ENCODE assay signal across 1 cellular context in the genomic region with DNA sequence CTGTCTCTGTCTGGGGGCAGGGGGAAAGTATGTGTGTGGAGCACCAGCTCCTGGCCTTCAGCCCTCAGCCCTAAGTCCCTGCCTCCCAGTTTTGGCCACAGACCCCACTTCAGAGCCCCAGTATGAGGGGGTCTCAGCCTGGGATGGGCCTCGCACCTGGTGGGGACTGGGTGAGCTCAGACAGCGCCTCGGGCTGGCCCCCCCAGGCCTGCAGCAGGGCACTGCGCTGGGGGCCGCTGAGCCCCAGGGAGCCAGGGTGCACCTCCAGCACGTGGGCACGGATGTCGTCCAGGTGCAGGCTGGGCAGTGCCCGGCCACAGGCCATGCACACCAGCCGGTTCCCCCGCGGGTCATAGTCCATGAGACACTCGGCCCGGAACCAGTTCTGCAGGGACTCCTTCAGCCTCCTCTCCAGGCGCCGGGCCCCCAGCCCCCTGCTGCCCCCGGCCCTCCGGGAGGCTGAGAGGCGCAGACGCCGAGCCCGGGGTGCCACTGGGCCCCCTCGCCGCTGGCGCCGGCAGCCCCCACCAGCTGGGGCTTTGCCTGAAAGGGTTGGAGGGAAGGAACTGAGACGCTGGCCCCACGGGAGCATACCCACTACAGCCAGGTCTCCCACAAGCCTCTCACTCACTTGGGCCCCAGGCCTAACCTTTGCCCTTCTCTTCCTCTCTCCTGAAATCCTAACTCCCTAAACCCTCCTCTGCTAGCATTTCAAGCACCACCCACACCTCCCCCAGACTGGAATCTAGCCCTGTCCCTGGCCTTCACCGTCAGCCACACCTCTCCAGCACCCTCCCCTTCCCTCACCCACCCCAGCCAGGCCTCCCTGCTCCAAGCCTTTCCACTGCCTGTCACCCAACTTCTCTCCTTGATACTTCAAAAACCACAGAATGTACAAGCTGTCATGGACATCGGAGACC.
TF ChIP-seq lines count a peak whose summit lies in the region.

No MANE protein-coding gene starts in this region.

TF ChIP-seq in GM23338, 12 proteins besides CTCF, POLR2A, EP300 and RAD21 (continued from another document):
- TF ChIP-seq, protein P1, sequence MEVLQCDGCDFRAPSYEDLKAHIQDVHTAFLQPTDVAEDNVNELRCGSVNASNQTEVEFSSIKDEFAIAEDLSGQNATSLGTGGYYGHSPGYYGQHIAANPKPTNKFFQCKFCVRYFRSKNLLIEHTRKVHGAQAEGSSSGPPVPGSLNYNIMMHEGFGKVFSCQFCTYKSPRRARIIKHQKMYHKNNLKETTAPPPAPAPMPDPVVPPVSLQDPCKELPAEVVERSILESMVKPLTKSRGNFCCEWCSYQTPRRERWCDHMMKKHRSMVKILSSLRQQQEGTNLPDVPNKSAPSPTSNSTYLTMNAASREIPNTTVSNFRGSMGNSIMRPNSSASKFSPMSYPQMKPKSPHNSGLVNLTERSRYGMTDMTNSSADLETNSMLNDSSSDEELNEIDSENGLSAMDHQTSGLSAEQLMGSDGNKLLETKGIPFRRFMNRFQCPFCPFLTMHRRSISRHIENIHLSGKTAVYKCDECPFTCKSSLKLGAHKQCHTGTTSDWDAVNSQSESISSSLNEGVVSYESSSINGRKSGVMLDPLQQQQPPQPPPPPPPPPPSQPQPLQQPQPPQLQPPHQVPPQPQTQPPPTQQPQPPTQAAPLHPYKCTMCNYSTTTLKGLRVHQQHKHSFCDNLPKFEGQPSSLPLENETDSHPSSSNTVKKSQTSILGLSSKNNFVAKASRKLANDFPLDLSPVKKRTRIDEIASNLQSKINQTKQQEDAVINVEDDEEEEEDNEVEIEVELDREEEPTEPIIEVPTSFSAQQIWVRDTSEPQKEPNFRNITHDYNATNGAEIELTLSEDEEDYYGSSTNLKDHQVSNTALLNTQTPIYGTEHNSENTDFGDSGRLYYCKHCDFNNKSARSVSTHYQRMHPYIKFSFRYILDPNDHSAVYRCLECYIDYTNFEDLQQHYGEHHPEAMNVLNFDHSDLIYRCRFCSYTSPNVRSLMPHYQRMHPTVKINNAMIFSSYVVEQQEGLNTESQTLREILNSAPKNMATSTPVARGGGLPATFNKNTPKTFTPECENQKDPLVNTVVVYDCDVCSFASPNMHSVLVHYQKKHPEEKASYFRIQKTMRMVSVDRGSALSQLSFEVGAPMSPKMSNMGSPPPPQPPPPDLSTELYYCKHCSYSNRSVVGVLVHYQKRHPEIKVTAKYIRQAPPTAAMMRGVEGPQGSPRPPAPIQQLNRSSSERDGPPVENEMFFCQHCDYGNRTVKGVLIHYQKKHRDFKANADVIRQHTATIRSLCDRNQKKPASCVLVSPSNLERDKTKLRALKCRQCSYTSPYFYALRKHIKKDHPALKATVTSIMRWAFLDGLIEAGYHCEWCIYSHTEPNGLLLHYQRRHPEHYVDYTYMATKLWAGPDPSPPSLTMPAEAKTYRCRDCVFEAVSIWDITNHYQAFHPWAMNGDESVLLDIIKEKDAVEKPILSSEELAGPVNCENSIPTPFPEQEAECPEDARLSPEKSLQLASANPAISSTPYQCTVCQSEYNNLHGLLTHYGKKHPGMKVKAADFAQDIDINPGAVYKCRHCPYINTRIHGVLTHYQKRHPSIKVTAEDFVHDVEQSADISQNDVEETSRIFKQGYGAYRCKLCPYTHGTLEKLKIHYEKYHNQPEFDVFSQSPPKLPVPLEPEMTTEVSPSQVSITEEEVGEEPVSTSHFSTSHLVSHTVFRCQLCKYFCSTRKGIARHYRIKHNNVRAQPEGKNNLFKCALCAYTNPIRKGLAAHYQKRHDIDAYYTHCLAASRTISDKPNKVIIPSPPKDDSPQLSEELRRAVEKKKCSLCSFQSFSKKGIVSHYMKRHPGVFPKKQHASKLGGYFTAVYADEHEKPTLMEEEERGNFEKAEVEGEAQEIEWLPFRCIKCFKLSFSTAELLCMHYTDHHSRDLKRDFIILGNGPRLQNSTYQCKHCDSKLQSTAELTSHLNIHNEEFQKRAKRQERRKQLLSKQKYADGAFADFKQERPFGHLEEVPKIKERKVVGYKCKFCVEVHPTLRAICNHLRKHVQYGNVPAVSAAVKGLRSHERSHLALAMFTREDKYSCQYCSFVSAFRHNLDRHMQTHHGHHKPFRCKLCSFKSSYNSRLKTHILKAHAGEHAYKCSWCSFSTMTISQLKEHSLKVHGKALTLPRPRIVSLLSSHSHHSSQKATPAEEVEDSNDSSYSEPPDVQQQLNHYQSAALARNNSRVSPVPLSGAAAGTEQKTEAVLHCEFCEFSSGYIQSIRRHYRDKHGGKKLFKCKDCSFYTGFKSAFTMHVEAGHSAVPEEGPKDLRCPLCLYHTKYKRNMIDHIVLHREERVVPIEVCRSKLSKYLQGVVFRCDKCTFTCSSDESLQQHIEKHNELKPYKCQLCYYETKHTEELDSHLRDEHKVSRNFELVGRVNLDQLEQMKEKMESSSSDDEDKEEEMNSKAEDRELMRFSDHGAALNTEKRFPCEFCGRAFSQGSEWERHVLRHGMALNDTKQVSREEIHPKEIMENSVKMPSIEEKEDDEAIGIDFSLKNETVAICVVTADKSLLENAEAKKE (CRISPR knock-in tag; IDR thresholded peaks at IDR 0.05) = no peak
- TF ChIP-seq ZNF331 (CRISPR knock-in tag; IDR thresholded peaks at IDR 0.05; ENCODE audit: low read depth) (no peak), CREB1 (CRISPR knock-in tag; IDR thresholded peaks at IDR 0.05; ENCODE audit: low read depth) (no peak), EZH2phosphoT487 (IDR thresholded peaks at IDR 0.05; ENCODE audit: unreplicated experiment) (no peak)
TF ChIP-seq in GM23338: peak in this region for 0.
